9 cellular contexts compared by ENCODE assay signal in the genomic region with DNA sequence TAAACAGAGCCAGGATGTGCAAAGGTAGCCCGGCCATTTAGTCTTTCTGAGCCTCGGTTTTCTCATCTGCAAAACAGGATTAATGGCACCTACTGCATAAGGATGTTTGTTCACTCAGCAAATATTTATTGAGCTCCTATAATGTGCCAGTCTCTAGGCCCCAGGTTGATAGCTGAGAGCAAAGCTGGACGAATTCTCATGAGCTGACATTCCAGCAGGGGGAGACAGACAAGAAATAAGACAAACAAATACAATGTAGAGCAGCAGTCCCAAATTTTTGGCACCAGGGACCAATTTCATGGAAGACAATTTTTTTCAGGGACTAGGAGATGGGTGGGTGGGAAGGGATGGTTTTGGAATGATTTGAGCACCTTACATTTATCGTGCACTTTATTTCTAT.
DNase-seq lines count a peak whose midpoint lies in the region; ATAC-seq, FAIRE-seq and TF ChIP-seq lines count a peak whose summit lies in the region.
"Had no signal": no experiment of that assay in that cellular context is flagged by ENCODE, and none has a peak within 500 bp of the region (broad histone marks: within the 10 kb centered on the region; RNA-seq: fewer than 3 reads in every experiment).

No MANE protein-coding gene starts in this region.

- peak; percentile 57 for TF ChIP-seq CTCF in Loucy (conservative IDR thresholded peaks at IDR 0.05; ENCODE audit: low read length)
- TF ChIP-seq CTCF in pancreas (IDR thresholded peaks at IDR 0.05) = peak in 1 of 4 donors; percentile 12

- no peaks in the 10 kb centered on the region for H3K4me1 ChIP-seq in Loucy (ENCODE audit: insufficient read depth, low read length, poor library complexity, severe bottlenecking)
- no peaks in the 10 kb centered on the region for H3K4me1 ChIP-seq in pancreas

- intact Hi-C loops in pancreas (cut with DNase I) (no loop called here), Right ventricle myocardium superior (cut with DNase I) (no loop called here)

- no peak overlapping the region for H3K4me2 ChIP-seq in Loucy (ENCODE audit: low read depth, low read length, poor library complexity, severe bottlenecking)

- no peaks in the 10 kb centered on the region for H3K9me3 ChIP-seq in Loucy (ENCODE audit: insufficient read depth, low read depth, low read length)
- H3K9me3 ChIP-seq in pancreas = no peaks in the 10 kb centered on the region

- H3K36me3 ChIP-seq in Loucy (ENCODE audit: insufficient read depth, low read length) = no peaks in the 10 kb centered on the region
- H3K36me3 ChIP-seq in pancreas = no peaks in the 10 kb centered on the region

- peak; percentile 34 to 65 (median 55) for ATAC-seq in pancreas
- ATAC-seq in GM21717 (IDR thresholded peaks at IDR 0.05; ENCODE audit: unreplicated experiment) = no peak
- ATAC-seq in Right ventricle myocardium superior (ENCODE audit: poor library complexity) = no peak

- no peaks in the 10 kb centered on the region for H3K27me3 ChIP-seq in Loucy (ENCODE audit: insufficient read depth, low read length, poor library complexity, severe bottlenecking)
- no peaks in the 10 kb centered on the region for H3K27me3 ChIP-seq in pancreas

- H2AFZ ChIP-seq in Loucy (ENCODE audit: low read length) = no peak overlapping the region

- no peaks in the 10 kb centered on the region for H3K9me2 ChIP-seq in Loucy (replicated peaks; ENCODE audit: low read depth, low read length)

- no peaks in the 10 kb centered on the region for H3F3A ChIP-seq in Loucy (ENCODE audit: low read depth)

- no peaks in the 10 kb centered on the region for H4K20me1 ChIP-seq in Loucy (ENCODE audit: insufficient read depth, low read length, poor library complexity, severe bottlenecking)

- H3K27ac ChIP-seq in pancreas = no peak overlapping the region

- DNase-seq in NCI-H2171 treated with DMSO at 0.1 percent for 48 hours (lab: John Stamatoyannopoulos, UW) = peak; percentile 46
- DNase-seq in NCI-H2171 (lab: John Stamatoyannopoulos, UW) = no peak
- peak; percentile 64 for DNase-seq in cerebellar cortex (ENCODE audit: low spot score)
- no peak for DNase-seq in pancreas
- no peak for DNase-seq in activated CD4-positive, alpha-beta T cell treated with anti-CD3 and anti-CD28 coated beads, Interleukin-2, amount 50 U/mL, for 48 hours
- no peak for DNase-seq in Right ventricle myocardium superior
- DNase-seq: CD4-positive, alpha-beta T cell had no signal

- no peaks in the 10 kb centered on the region for H3K79me2 ChIP-seq in Loucy (ENCODE audit: insufficient read depth, low read length)

- FAIRE-seq in pancreas (lab: Jason Lieb, UNC) = no peak

- WGBS in pancreas, 2 donors = 46 to 47% methylated on average over 4 of the region's 4 CpGs

- H3K9ac ChIP-seq in Loucy (ENCODE audit: low read depth, low read length, poor library complexity, severe bottlenecking) = no peak overlapping the region

- H3K4me3 ChIP-seq in Loucy (ENCODE audit: low read length, poor library complexity, severe bottlenecking) = no peak overlapping the region
- H3K4me3 ChIP-seq in pancreas = no peak overlapping the region

Comparison
In these comparisons a context has a peak if more than half of its experiments do, and no peak if none do; other contexts are left out.
1. DNase-seq: peak in NCI-H2171 treated with DMSO at 0.1 percent for 48 hours (single experiment) and cerebellar cortex (single experiment); none in NCI-H2171 (single experiment), pancreas (0 of 6), activated CD4-positive, alpha-beta T cell treated with anti-CD3 and anti-CD28 coated beads, Interleukin-2, amount 50 U/mL, for 48 hours (0 of 2) and Right ventricle myocardium superior (single experiment).
2. ATAC-seq: peak in pancreas (4 of 4); none in GM21717 (single experiment) and Right ventricle myocardium superior (single experiment).